In genomic region chr19:8306235-8307054, GRCh38 we compare ENCODE assay signal across 9 cellular contexts. TPM values are rescaled to one million over a fixed set of nuclear protein-coding genes. Genes with fewer than 3 reads are reported as not detected.
DNase-seq lines count a peak whose midpoint lies in the region; ATAC-seq and TF ChIP-seq lines count a peak whose summit lies in the region.
"Had no signal": no experiment of that assay in that cellular context is flagged by ENCODE, and none has a peak within 500 bp of the region (broad histone marks: within the 10 kb centered on the region; RNA-seq: fewer than 3 reads in every experiment).

No MANE protein-coding gene starts in this region.

- TF ChIP-seq POLR2A in right lobe of liver (IDR thresholded peaks at IDR 0.05) (no peak), testis (IDR thresholded peaks at IDR 0.05) (no peak)

- H3K36me3 Mint-ChIP-seq in activated T-cell treated with anti-CD3 and anti-CD28 coated beads, Interleukin-2, amount 50 U/mL, for 72 hours (ENCODE audit: insufficient read depth in 2 of 2) = peaks cover 2 to 3% of the 10 kb centered on the region in 2 donors

- H3K36me3 ChIP-seq in right lobe of liver = peaks cover 0 to 12% (median 4%) of the 10 kb centered on the region in 4 donors
- H3K36me3 ChIP-seq in testis (ENCODE audit: low read depth, missing control alignments) = no peaks in the 10 kb centered on the region

- ATAC-seq in activated T-cell treated with anti-CD3 and anti-CD28 coated beads, Interleukin-2, amount 50 U/mL, for 72 hours (replicated peaks in 1 of 2) = no peak
- ATAC-seq in right lobe of liver = peak in 3 of 4 donors; percentile 23 to 37 (median 25)
- no peak for ATAC-seq in GM21367 (IDR thresholded peaks at IDR 0.05; ENCODE audit: unreplicated experiment)

- no peaks in the 10 kb centered on the region for H3K9me3 ChIP-seq in right lobe of liver
- no peaks in the 10 kb centered on the region for H3K9me3 ChIP-seq in testis
- H3K9me3 ChIP-seq: ascending aorta had no signal

- H3K27ac Mint-ChIP-seq in activated T-cell treated with anti-CD3 and anti-CD28 coated beads, Interleukin-2, amount 50 U/mL, for 72 hours = peak overlapping the region; percentile 89

- no peak overlapping the region for H3K4me3 ChIP-seq in right lobe of liver
- no peak overlapping the region for H3K4me3 ChIP-seq in testis

- H3K4me1 Mint-ChIP-seq in activated T-cell treated with anti-CD3 and anti-CD28 coated beads, Interleukin-2, amount 50 U/mL, for 72 hours (ENCODE audit: low read depth) = peaks cover 35% of the 10 kb centered on the region

- H3K27me3 Mint-ChIP-seq in activated T-cell treated with anti-CD3 and anti-CD28 coated beads, Interleukin-2, amount 50 U/mL, for 72 hours (ENCODE audit: low read depth) = no peaks in the 10 kb centered on the region

- H3K4me1 ChIP-seq in right lobe of liver (peaks cover 0 to 30% (median 12%) of the 10 kb centered on the region in 4 donors), testis (peaks cover 12% of the 10 kb centered on the region)

- peak overlapping the region; percentile 80 to 96 for H3K4me3 Mint-ChIP-seq in activated T-cell treated with anti-CD3 and anti-CD28 coated beads, Interleukin-2, amount 50 U/mL, for 72 hours

- WGBS in right lobe of liver (ENCODE audit: insufficient coverage, low coverage, low lambda C conversion rate, missing lambda C conversion rate) = 41% methylated on average over 6 of the region's 17 CpGs
- WGBS in testis, 2 donors = 72 to 79% methylated on average over 17 of the region's 17 CpGs

- peak in 1 of 2 donors; percentile 1 for DNase-seq in activated T-cell treated with anti-CD3 and anti-CD28 coated beads, Interleukin-2, amount 50 U/mL, for 72 hours
- no peak for DNase-seq in activated T-cell treated with anti-CD3 and anti-CD28 coated beads, Interleukin-2, amount 50 U/mL, for 48 hours
- DNase-seq in activated CD8-positive, alpha-beta memory T cell treated with anti-CD3 and anti-CD28 coated beads, Interleukin-2, amount 50 U/mL, for 48 hours = peak; percentile 48
- DNase-seq in right lobe of liver (peak; percentile 29 to 69 (median 55)), testis (peak; percentile 14), NCI-H524 (lab: John Stamatoyannopoulos, UW) (no peak), NCI-H1694 treated with DMSO at 0.1 percent for 48 hours (lab: John Stamatoyannopoulos, UW) (no peak)

- H3K27ac ChIP-seq in right lobe of liver (no peak overlapping the region), testis (no peak overlapping the region)

- no peaks in the 10 kb centered on the region for H3K27me3 ChIP-seq in right lobe of liver
- H3K27me3 ChIP-seq in testis = no peaks in the 10 kb centered on the region
- H3K27me3 ChIP-seq: ascending aorta had no signal

- TF ChIP-seq CTCF in right lobe of liver (IDR thresholded peaks at IDR 0.05) = no peak
- no peak for TF ChIP-seq CTCF in testis (IDR thresholded peaks at IDR 0.05)

- intact Hi-C loops in right lobe of liver (cut with DNase I) (no loop called here), testis (cut with DNase I; ENCODE audit: low total_unique reads) (no loop called here)

- H3K9me3 Mint-ChIP-seq in activated T-cell treated with anti-CD3 and anti-CD28 coated beads, Interleukin-2, amount 50 U/mL, for 72 hours = no peaks in the 10 kb centered on the region

RNA-seq across cellular contexts. Expression of gene CD320, which starts 1.7 kb away (rescaled TPM):
- 10 to 100 TPM; 32.0 to 38.9 TPM for total RNA-seq in activated T-cell treated with anti-CD3 and anti-CD28 coated beads, Interleukin-2, amount 50 U/mL, for 72 hours
- total RNA-seq in right lobe of liver = 10 to 100 TPM in 5 of 6 experiments, 1 to 10 TPM in 1; 8.8 to 43.2 (median 11.5) TPM
- total RNA-seq in testis = 10 to 100 TPM; 61.2 to 65.8 TPM
- 88.3 TPM for polyA plus RNA-seq in testis (ENCODE audit: insufficient read depth, low read depth, low replicate concordance)

RNA-seq across cellular contexts. Expression of gene NDUFA7, which starts 14.7 kb away (rescaled TPM):
- 10 to 100 TPM; 59.4 to 62.5 TPM for total RNA-seq in activated T-cell treated with anti-CD3 and anti-CD28 coated beads, Interleukin-2, amount 50 U/mL, for 72 hours
- total RNA-seq in right lobe of liver = 10 to 100 TPM; 20.8 to 60.5 (median 25.9) TPM
- total RNA-seq in testis = 10 to 100 TPM; 38.2 to 50.5 TPM
- 91.2 TPM for polyA plus RNA-seq in testis (ENCODE audit: insufficient read depth, low read depth, low replicate concordance)

RNA-seq across cellular contexts. Expression of gene RPS28, which starts 14.9 kb away (rescaled TPM):
- total RNA-seq in activated T-cell treated with anti-CD3 and anti-CD28 coated beads, Interleukin-2, amount 50 U/mL, for 72 hours = 1,000 to 10,000 TPM; 2,463 to 2,605 TPM
- 100 to 1,000 TPM; 147 to 669 (median 564) TPM for total RNA-seq in right lobe of liver
- total RNA-seq in testis = 100 to 1,000 TPM; 221 to 398 TPM
- 505 TPM for polyA plus RNA-seq in testis (ENCODE audit: insufficient read depth, low read depth, low replicate concordance)

RNA-seq across cellular contexts. Expression of gene KANK3, which starts 36.6 kb away (rescaled TPM):
- total RNA-seq in activated T-cell treated with anti-CD3 and anti-CD28 coated beads, Interleukin-2, amount 50 U/mL, for 72 hours = 1 to 10 TPM in 1 of 2 donors, under 1 TPM in 1; 0.99 to 1.6 TPM
- total RNA-seq in right lobe of liver (1 to 10 TPM; 2.9 to 6.0 (median 4.2) TPM), testis (10 to 100 TPM in 1 of 2 donors, 1 to 10 TPM in 1; 7.1 to 13.2 TPM)
- polyA plus RNA-seq in testis (ENCODE audit: insufficient read depth, low read depth, low replicate concordance) = 4.1 TPM

RNA-seq across cellular contexts. Expression of gene ANGPTL4, which starts 57.5 kb away (rescaled TPM):
- 1 to 10 TPM in 1 of 2 donors, under 1 TPM in 1; 0.89 to 5.0 TPM for total RNA-seq in activated T-cell treated with anti-CD3 and anti-CD28 coated beads, Interleukin-2, amount 50 U/mL, for 72 hours
- total RNA-seq in right lobe of liver (100 to 1,000 TPM in 3 of 6 experiments, 10 to 100 TPM in 2, 1 to 10 TPM in 1; 2.3 to 204 (median 125) TPM), testis (10 to 100 TPM; 10.2 to 18.5 TPM)
- polyA plus RNA-seq in testis (ENCODE audit: insufficient read depth, low read depth, low replicate concordance) = 10.0 TPM

Comparison
In these comparisons a context has a peak if more than half of its experiments do, and no peak if none do; other contexts are left out.
1. ATAC-seq: peak in right lobe of liver (3 of 4); none in activated T-cell treated with anti-CD3 and anti-CD28 coated beads, Interleukin-2, amount 50 U/mL, for 72 hours (0 of 2) and GM21367 (single experiment).
2. DNase-seq: peak in activated CD8-positive, alpha-beta memory T cell treated with anti-CD3 and anti-CD28 coated beads, Interleukin-2, amount 50 U/mL, for 48 hours (single experiment), right lobe of liver (3 of 3) and testis (single experiment); none in activated T-cell treated with anti-CD3 and anti-CD28 coated beads, Interleukin-2, amount 50 U/mL, for 48 hours (0 of 2), NCI-H524 (0 of 2) and NCI-H1694 treated with DMSO at 0.1 percent for 48 hours (single experiment).